Comparison of ENCODE assay signal across 8 cellular contexts in genomic region chr4:121711263-121712000, GRCh38. TPM values are rescaled to one million over a fixed set of nuclear protein-coding genes. Genes with fewer than 3 reads are reported as not detected.
DNase-seq lines count a peak whose midpoint lies in the region; ATAC-seq and TF ChIP-seq lines count a peak whose summit lies in the region.

No MANE protein-coding gene starts in this region.

- H3K9me3 Mint-ChIP-seq in naive thymus-derived CD8-positive, alpha-beta T cell: no peaks in the 10 kb centered on the region

- H3K27ac Mint-ChIP-seq in naive thymus-derived CD8-positive, alpha-beta T cell: no peak overlapping the region

- intact Hi-C loops in thyroid gland (cut with DNase I): no loop called here

- H3K36me3 Mint-ChIP-seq in naive thymus-derived CD8-positive, alpha-beta T cell: no peaks in the 10 kb centered on the region

- H3K36me3 ChIP-seq in HUES64 (ENCODE audit: insufficient read depth, low read length) (no peaks in the 10 kb centered on the region), thyroid gland (no peaks in the 10 kb centered on the region)
- no peaks in the 10 kb centered on the region for H3K36me3 ChIP-seq in effector memory CD4-positive, alpha-beta T cell (ENCODE audit: control insufficient read depth, insufficient read depth, low read length)

- H3K4me1 ChIP-seq in HUES64 (ENCODE audit: insufficient read depth, low read length) (peaks cover 28% of the 10 kb centered on the region), thyroid gland (no peaks in the 10 kb centered on the region)
- H3K4me1 ChIP-seq in effector memory CD4-positive, alpha-beta T cell (ENCODE audit: control insufficient read depth, insufficient read depth, low read length, poor library complexity, severe bottlenecking): peaks cover 2% of the 10 kb centered on the region

- H3K9me3 ChIP-seq in HUES64 (ENCODE audit: insufficient read depth, low read depth, low read length) (no peaks in the 10 kb centered on the region), thyroid gland (no peaks in the 10 kb centered on the region)
- H3K9me3 ChIP-seq in effector memory CD4-positive, alpha-beta T cell (ENCODE audit: control insufficient read depth, low read length): no peaks in the 10 kb centered on the region

- H3K9ac ChIP-seq in HUES64 (ENCODE audit: low read depth, low read length): peak overlapping the region; percentile 72; the same call in 1 of the 2 replicates

- ATAC-seq in GM21825 (IDR thresholded peaks at IDR 0.05; ENCODE audit: unreplicated experiment): peak; percentile 96
- peak; percentile 46 to 51 for ATAC-seq in naive thymus-derived CD8-positive, alpha-beta T cell

- peak overlapping the region in 6 of 10 donors; percentile 3 to 64 (median 44) for H3K4me3 Mint-ChIP-seq in naive thymus-derived CD8-positive, alpha-beta T cell

- H3K27ac ChIP-seq in HUES64 (ENCODE audit: low read depth, low read length) (peak overlapping the region; percentile 83), thyroid gland (peak overlapping the region in 1 of 3 donors; percentile 27)
- no peak overlapping the region for H3K27ac ChIP-seq in effector memory CD4-positive, alpha-beta T cell (ENCODE audit: insufficient read depth, low read length, poor library complexity, severe bottlenecking)

- DNase-seq in GM12864 (ENCODE audit: low read depth) (peak; percentile 7), fibroblast of the conjunctiva (ENCODE audit: low read depth) (peak; percentile 89), thyroid gland (peak; percentile 54 to 59)
- peak; percentile 59 to 69 for DNase-seq in activated CD4-positive, alpha-beta T cell treated with anti-CD3 and anti-CD28 coated beads, Interleukin-2, amount 50 U/mL, for 48 hours
- DNase-seq in naive thymus-derived CD8-positive, alpha-beta T cell: peak in 1 of 10 donors; percentile 4
- DNase-seq in effector memory CD4-positive, alpha-beta T cell: no peak

- POLR2A ChIA-PET in naive thymus-derived CD8-positive, alpha-beta T cell (lab: Charles Lee): no interaction called here

- H3K4me3 ChIP-seq in GM12864 (ENCODE audit: low read depth, low read length): peak overlapping the region; percentile 29
- peak overlapping the region; percentile 43 for H3K4me3 ChIP-seq in HUES64 (ENCODE audit: low read length)
- no peak overlapping the region for H3K4me3 ChIP-seq in thyroid gland (replicated peaks in 1 of 3)
- H3K4me3 ChIP-seq in effector memory CD4-positive, alpha-beta T cell (ENCODE audit: insufficient read depth, low read depth, low read length, poor library complexity, severe bottlenecking): no peak overlapping the region

- no peak for TF ChIP-seq POLR2A in thyroid gland (IDR thresholded peaks at IDR 0.05)

- 2% methylated on average over 18 of the region's 18 CpGs for WGBS in HUES64
- 13 to 23% methylated on average over 18 of the region's 18 CpGs for WGBS in thyroid gland, 2 donors

- no peaks in the 10 kb centered on the region for H3K27me3 ChIP-seq in HUES64 (ENCODE audit: insufficient read depth, low read length)
- no peaks in the 10 kb centered on the region for H3K27me3 ChIP-seq in thyroid gland
- H3K27me3 ChIP-seq in effector memory CD4-positive, alpha-beta T cell (replicated peaks; ENCODE audit: control insufficient read depth, insufficient read depth, low read length, poor library complexity, severe bottlenecking): peaks cover 4% of the 10 kb centered on the region

- H3K27me3 Mint-ChIP-seq in naive thymus-derived CD8-positive, alpha-beta T cell: peaks cover 31 to 91% (median 56%) of the 10 kb centered on the region in 5 donors

- no peak for TF ChIP-seq CTCF in GM12864 (IDR thresholded peaks at IDR 0.05; ENCODE audit: low read depth, low read length, missing control alignments)
- TF ChIP-seq CTCF in thyroid gland (IDR thresholded peaks at IDR 0.05): no peak

- peaks cover 4 to 16% (median 7%) of the 10 kb centered on the region in 4 donors for H3K4me1 Mint-ChIP-seq in naive thymus-derived CD8-positive, alpha-beta T cell

RNA-seq across cellular contexts. Expression of gene ANXA5, which starts 14.7 kb away (rescaled TPM):
- 334 TPM for polyA plus RNA-seq in HUES64 (2013, experiment 1 of 2)
- polyA plus RNA-seq in HUES64 (2013, experiment 2 of 2): 330 TPM
- total RNA-seq in naive thymus-derived CD8-positive, alpha-beta T cell: 10 to 100 TPM; 38.2 to 40.7 TPM
- polyA plus RNA-seq in naive thymus-derived CD8-positive, alpha-beta T cell: 10 to 100 TPM; 24.8 to 93.3 (median 87.5) TPM
- 100 to 1,000 TPM; 313 to 356 (median 325) TPM for total RNA-seq in thyroid gland

RNA-seq across cellular contexts. Expression of gene SMIM43, which starts 53.5 kb away (rescaled TPM):
- polyA plus RNA-seq in HUES64 (2013, experiment 1 of 2): 1.4 TPM
- 1.3 TPM for polyA plus RNA-seq in HUES64 (2013, experiment 2 of 2)
- total RNA-seq in naive thymus-derived CD8-positive, alpha-beta T cell: not detected
- polyA plus RNA-seq in naive thymus-derived CD8-positive, alpha-beta T cell: not detected
- not detected for total RNA-seq in thyroid gland

Comparison
In these comparisons a context has a peak if more than half of its experiments do, and no peak if none do; other contexts are left out.
1. DNase-seq: peak in GM12864 (single experiment), activated CD4-positive, alpha-beta T cell treated with anti-CD3 and anti-CD28 coated beads, Interleukin-2, amount 50 U/mL, for 48 hours (2 of 2), fibroblast of the conjunctiva (single experiment) and thyroid gland (2 of 2); none in effector memory CD4-positive, alpha-beta T cell (0 of 3).
2. H3K4me3 ChIP-seq: peak in GM12864 (single experiment) and HUES64 (single experiment); none in thyroid gland (0 of 3) and effector memory CD4-positive, alpha-beta T cell (single experiment).
3. RNA of gene ANXA5, which starts 14.7 kb away (total RNA-seq): 313 to 356 TPM in thyroid gland; 38.2 to 40.7 TPM in naive thymus-derived CD8-positive, alpha-beta T cell; every median in the first group is over 4 times any median in the second.